Comparison of ENCODE assay signal across 1 cellular context in genomic region chr4:17558941-17559708, GRCh38.
TF ChIP-seq lines count a peak whose summit lies in the region.

No MANE protein-coding gene starts in this region.

TF ChIP-seq in HepG2, 621 proteins besides CTCF, POLR2A, EP300 and RAD21 (continued from another document):
- TF ChIP-seq ARID3A (IDR thresholded peaks at IDR 0.05; ENCODE audit: low read depth, low read length): peak; percentile 99
- peak; percentile 56; the same call in 1 of the 2 replicates for TF ChIP-seq MXD4 (CRISPR knock-in tag; IDR thresholded peaks at IDR 0.05)
- TF ChIP-seq KLF16 (CRISPR knock-in tag; IDR thresholded peaks at IDR 0.05): peak in 1 of 2 experiments; percentile 92; a peak in 2 of 4 replicates
- peak; percentile 66 for TF ChIP-seq GATAD1 (CRISPR knock-in tag; IDR thresholded peaks at IDR 0.05)
- TF ChIP-seq PHF8 (CRISPR knock-in tag; IDR thresholded peaks at IDR 0.05): peak; percentile 38; the same call in 1 of the 2 replicates
- no peak for TF ChIP-seq ZNF253 (CRISPR knock-in tag; IDR thresholded peaks at IDR 0.05; ENCODE audit: borderline replicate concordance)
- peak; percentile 86; the same call in 1 of the 2 replicates for TF ChIP-seq HOXA5 (CRISPR knock-in tag; IDR thresholded peaks at IDR 0.05)
- peak; percentile 93; the same call in 1 of the 2 replicates for TF ChIP-seq MEIS1 (CRISPR knock-in tag; IDR thresholded peaks at IDR 0.05; ENCODE audit: borderline replicate concordance)
- TF ChIP-seq ZNF337 (CRISPR knock-in tag; IDR thresholded peaks at IDR 0.05; ENCODE audit: borderline replicate concordance, low read depth): no peak
- 0 out of 2 replicates have a peak, but pooled peaks have one; percentile 38 for TF ChIP-seq ZNF121 (CRISPR knock-in tag; IDR thresholded peaks at IDR 0.05)
- TF ChIP-seq BCL6 (CRISPR knock-in tag; IDR thresholded peaks at IDR 0.05): peak; percentile 89
- no peak for TF ChIP-seq FOXM1 (CRISPR knock-in tag; IDR thresholded peaks at IDR 0.05)
- no peak for TF ChIP-seq ATAD3A (CRISPR knock-in tag; IDR thresholded peaks at IDR 0.05)
- no peak for TF ChIP-seq ZXDC (CRISPR knock-in tag; IDR thresholded peaks at IDR 0.05)
- TF ChIP-seq ZBTB1 (CRISPR knock-in tag; IDR thresholded peaks at IDR 0.05; ENCODE audit: borderline replicate concordance): no peak
- peak; percentile 82; the same call in 1 of the 2 replicates for TF ChIP-seq SMYD3 (CRISPR knock-in tag; IDR thresholded peaks at IDR 0.05)
- peak; percentile 46; the same call in 1 of the 2 replicates for TF ChIP-seq ZNF263 (CRISPR knock-in tag; IDR thresholded peaks at IDR 0.05)
- TF ChIP-seq ZNF230 (CRISPR knock-in tag; IDR thresholded peaks at IDR 0.05): no peak
- TF ChIP-seq ZNF136 (CRISPR knock-in tag; IDR thresholded peaks at IDR 0.05; ENCODE audit: low read depth): no peak
- peak; percentile 69 for TF ChIP-seq DBP (CRISPR knock-in tag; IDR thresholded peaks at IDR 0.05; ENCODE audit: not compliant biosample characterization)
- TF ChIP-seq REST (IDR thresholded peaks at IDR 0.05; ENCODE audit: borderline replicate concordance in 1 of 2, low read depth in 1 of 2, low read length in 2 of 2): peak in 1 of 2 experiments; percentile 79; a peak in 2 of 4 replicates
- TF ChIP-seq PAX8 (CRISPR knock-in tag; IDR thresholded peaks at IDR 0.05; ENCODE audit: borderline replicate concordance): no peak; the same call in 1 of the 2 replicates
- TF ChIP-seq ZNF160 (CRISPR knock-in tag; IDR thresholded peaks at IDR 0.05): peak; percentile 74; the same call in 1 of the 2 replicates
- no peak for TF ChIP-seq ZFP36 (IDR thresholded peaks at IDR 0.05; ENCODE audit: borderline replicate concordance, low read depth, low read length, partially characterized antibody)
- no peak for TF ChIP-seq ZNF513 (CRISPR knock-in tag; conservative IDR thresholded peaks at IDR 0.05)
- TF ChIP-seq HNRNPL (IDR thresholded peaks at IDR 0.05; ENCODE audit: low read depth, low read length): no peak
- no peak for TF ChIP-seq ZNF597 (CRISPR knock-in tag; IDR thresholded peaks at IDR 0.05)
- 0 out of 2 replicates have a peak, but pooled peaks have one; percentile 86 for TF ChIP-seq SATB2 (CRISPR knock-in tag; IDR thresholded peaks at IDR 0.05)
- TF ChIP-seq SMARCC2 (IDR thresholded peaks at IDR 0.05): peak; percentile 37; the same call in 1 of the 2 replicates
- TF ChIP-seq NR2C2 (CRISPR knock-in tag; IDR thresholded peaks at IDR 0.05; ENCODE audit: borderline replicate concordance): peak; percentile 95
- TF ChIP-seq HOXA7 (CRISPR knock-in tag; IDR thresholded peaks at IDR 0.05): no peak
- peak; percentile 87; the same call in 1 of the 2 replicates for TF ChIP-seq ZBTB34 (CRISPR knock-in tag; IDR thresholded peaks at IDR 0.05)
- TF ChIP-seq FOXP1 (IDR thresholded peaks at IDR 0.05): peak; percentile 55; the same call in 1 of the 2 replicates
- TF ChIP-seq FOXP1 (CRISPR knock-in tag; IDR thresholded peaks at IDR 0.05): peak; percentile 93
- 0 out of 2 replicates have a peak, but pooled peaks have one; percentile 52 for TF ChIP-seq CREB3 (CRISPR knock-in tag; IDR thresholded peaks at IDR 0.05)
- TF ChIP-seq ZNF251 (CRISPR knock-in tag; IDR thresholded peaks at IDR 0.05): no peak
- no peak for TF ChIP-seq HNRNPH1 (optimal IDR thresholded peaks at IDR 0.05; ENCODE audit: low read depth, low read length)
- peak; percentile 92 for TF ChIP-seq FOSL2 (CRISPR knock-in tag; IDR thresholded peaks at IDR 0.05)
- peak; percentile 5; the same call in 1 of the 2 replicates for TF ChIP-seq ZBTB21 (CRISPR knock-in tag; IDR thresholded peaks at IDR 0.05)
- peak; percentile 61 for TF ChIP-seq SKI (IDR thresholded peaks at IDR 0.05; ENCODE audit: partially characterized antibody)
- TF ChIP-seq PRDM4 (CRISPR knock-in tag; IDR thresholded peaks at IDR 0.05; ENCODE audit: borderline replicate concordance): no peak
- no peak for TF ChIP-seq GLI4 (CRISPR knock-in tag; IDR thresholded peaks at IDR 0.05; ENCODE audit: borderline replicate concordance)
- TF ChIP-seq HDAC2 (CRISPR knock-in tag; IDR thresholded peaks at IDR 0.05): peak; percentile 99
- no peak for TF ChIP-seq ZSCAN31 (CRISPR knock-in tag; IDR thresholded peaks at IDR 0.05; ENCODE audit: low read depth)
- peak; percentile 86; the same call in 1 of the 2 replicates for TF ChIP-seq ZNF205 (CRISPR knock-in tag; IDR thresholded peaks at IDR 0.05)
- TF ChIP-seq SRSF9 (IDR thresholded peaks at IDR 0.05; ENCODE audit: borderline replicate concordance, insufficient read depth, low read depth, low read length, poor library complexity, severe bottlenecking): no peak
- no peak for TF ChIP-seq PLSCR1 (CRISPR knock-in tag; IDR thresholded peaks at IDR 0.05; ENCODE audit: borderline replicate concordance)
- peak; percentile 23; the same call in 1 of the 2 replicates for TF ChIP-seq AKAP8 (CRISPR knock-in tag; IDR thresholded peaks at IDR 0.05)
